Comparison of ENCODE assay signal across 24 cellular contexts in genomic region chr7:68258569-68258968, GRCh38.
A peak's percentile ranks its signal among the peaks of the same experiment; 100 is the strongest.
DNase-seq lines count a peak whose midpoint lies in the region; TF ChIP-seq lines count a peak whose summit lies in the region.
"Had no signal": no experiment of that assay in that cellular context is flagged by ENCODE, and none has a peak within 500 bp of the region (broad histone marks: within the 10 kb centered on the region; RNA-seq: fewer than 3 reads in every experiment).

No MANE protein-coding gene starts in this region.

- no peak for TF ChIP-seq POLR2A in tibial nerve (IDR thresholded peaks at IDR 0.05)

- H3K4me3 ChIP-seq in parathyroid adenoma (ENCODE audit: low read depth, low read length) (no peak overlapping the region), tibial nerve (no peak overlapping the region)
- H3K4me3 ChIP-seq: left ventricle myocardium inferior, upper lobe of left lung had no signal

- H3K4me3 Mint-ChIP-seq in immature natural killer cell: no peak overlapping the region
- H3K4me3 Mint-ChIP-seq: activated CD4-positive, alpha-beta T cell treated with anti-CD3 and anti-CD28 coated beads, Interleukin-2, amount 10 ng/mL, durations not matched to agents 24 days and 14 days; B cell; endodermal cell; natural killer cell treated with Interleukin-12 subunit alpha and Interleukin-12 subunit beta and Interleukin-15 and Interleukin-18, amount 100 ng/mL, for 72 hours; T-helper 1 cell treated with Interleukin-12 subunit alpha and Interleukin-12 subunit beta and Interleukin-4 antibody, amounts not matched to agents 30 μg/mL and 1 μg/mL, for 36 hours had no signal

- DNase-seq in DMS153 (lab: John Stamatoyannopoulos, UW) (peak; percentile 40), DMS153 treated with DMSO at 0.1 percent for 48 hours (lab: John Stamatoyannopoulos, UW; ENCODE audit: unreplicated experiment) (no peak), NCI-H1436 (lab: John Stamatoyannopoulos, UW) (peak; percentile 35), RPMI8226 (peak; percentile 52), immature natural killer cell (no peak), tibial nerve (ENCODE audit: low spot score in 2 of 2) (no peak)
- DNase-seq in stimulated activated CD4-positive, alpha-beta T cell treated with anti-CD3 and anti-CD28 coated beads, Interleukin-2, amount 100 ng/mL, for 48 hours: no peak
- DNase-seq: activated CD4-positive, alpha-beta T cell treated with anti-CD3 and anti-CD28 coated beads, Interleukin-2, amount 10 ng/mL, durations not matched to agents 24 days and 14 days; endodermal cell; left ventricle myocardium inferior; midbrain; NCI-H187; NCI-H526 treated with DMSO at 0.1 percent for 48 hours; OCI-M1; SIG-M5; stimulated activated CD4-positive, alpha-beta T cell treated with anti-CD3 and anti-CD28 coated beads, Interleukin-1b, Interleukin-23, amount 100 ng/mL, for 48 hours; stimulated activated naive CD4-positive, alpha-beta T cell; upper lobe of left lung had no signal

- H3K36me3 ChIP-seq in parathyroid adenoma (ENCODE audit: control insufficient read depth, insufficient read depth, low read length) (no peaks in the 10 kb centered on the region), tibial nerve (no peaks in the 10 kb centered on the region)
- H3K36me3 ChIP-seq: left ventricle myocardium inferior, upper lobe of left lung had no signal

- TF ChIP-seq EP300 in tibial nerve (IDR thresholded peaks at IDR 0.05): no peak

- no peaks in the 10 kb centered on the region for H3K9me3 ChIP-seq in parathyroid adenoma (ENCODE audit: control insufficient read depth, low read length)
- H3K9me3 ChIP-seq in tibial nerve: peaks cover 0 to 15% (median 0%) of the 10 kb centered on the region in 4 donors
- H3K9me3 ChIP-seq: left ventricle myocardium inferior, upper lobe of left lung had no signal

- no peak overlapping the region for H2AFZ ChIP-seq in parathyroid adenoma

- peak overlapping the region; percentile 17 for H3K4me2 ChIP-seq in parathyroid adenoma (ENCODE audit: low read length)

- no peak overlapping the region for H3K27ac ChIP-seq in parathyroid adenoma
- no peak overlapping the region for H3K27ac ChIP-seq in tibial nerve
- H3K27ac ChIP-seq: 22Rv1, left ventricle myocardium inferior, upper lobe of left lung had no signal

- TF ChIP-seq CTCF in parathyroid adenoma (IDR thresholded peaks at IDR 0.05) (no peak), tibial nerve (IDR thresholded peaks at IDR 0.05) (no peak)

- 50 to 59% methylated on average over 8 of the region's 8 CpGs for WGBS in tibial nerve, 2 donors

- no peaks in the 10 kb centered on the region for H3K36me3 Mint-ChIP-seq in immature natural killer cell

- H3K4me1 Mint-ChIP-seq in immature natural killer cell: no peaks in the 10 kb centered on the region
- H3K4me1 Mint-ChIP-seq: activated CD4-positive, alpha-beta T cell treated with anti-CD3 and anti-CD28 coated beads, Interleukin-2, amount 10 ng/mL, durations not matched to agents 24 days and 14 days; B cell had no signal

- no peaks in the 10 kb centered on the region for H3K4me1 ChIP-seq in parathyroid adenoma
- no peaks in the 10 kb centered on the region for H3K4me1 ChIP-seq in tibial nerve
- H3K4me1 ChIP-seq: left ventricle myocardium inferior, upper lobe of left lung had no signal

- H3K9me3 Mint-ChIP-seq in immature natural killer cell: peaks cover 9 to 49% (median 28%) of the 10 kb centered on the region in 6 donors

- H3K79me2 ChIP-seq in parathyroid adenoma: no peaks in the 10 kb centered on the region

- H3K9ac ChIP-seq in parathyroid adenoma: no peak overlapping the region

- H3K27me3 Mint-ChIP-seq in immature natural killer cell (ENCODE audit: low read depth in 3 of 3): peaks cover 1 to 4% (median 1%) of the 10 kb centered on the region in 3 donors
- H3K27me3 Mint-ChIP-seq: activated CD4-positive, alpha-beta T cell treated with anti-CD3 and anti-CD28 coated beads, Interleukin-2, amount 10 ng/mL, durations not matched to agents 24 days and 14 days; B cell; natural killer cell treated with Interleukin-12 subunit alpha and Interleukin-12 subunit beta and Interleukin-15 and Interleukin-18, amount 100 ng/mL, for 72 hours had no signal

- H3K27me3 ChIP-seq in parathyroid adenoma (ENCODE audit: control insufficient read depth, insufficient read depth, low read length) (no peaks in the 10 kb centered on the region), tibial nerve (no peaks in the 10 kb centered on the region)
- H3K27me3 ChIP-seq: upper lobe of left lung had no signal

- H3K27ac Mint-ChIP-seq in immature natural killer cell: no peak overlapping the region
- H3K27ac Mint-ChIP-seq: activated CD4-positive, alpha-beta T cell treated with anti-CD3 and anti-CD28 coated beads, Interleukin-2, amount 10 ng/mL, durations not matched to agents 24 days and 14 days; activated T-helper 2 cell treated with anti-CD3 and anti-CD28 coated beads, Interferon-gamma antibody, Interleukin-2, Interleukin-4, amounts not matched to agents 10 μg/mL and 5 μg/mL and 100 μg/mL, durations not matched to agents 14 hours and 24 hours and 36 hours; B cell; endodermal cell; natural killer cell treated with Interleukin-12 subunit alpha and Interleukin-12 subunit beta and Interleukin-15 and Interleukin-18, amount 100 ng/mL, for 72 hours; T-helper 1 cell treated with Interleukin-12 subunit alpha and Interleukin-12 subunit beta and Interleukin-4 antibody, amounts not matched to agents 30 μg/mL and 1 μg/mL, for 36 hours had no signal

Comparison
In these comparisons a context has a peak if more than half of its experiments do, and no peak if none do; other contexts are left out.
1. DNase-seq: peak in DMS153 (single experiment), NCI-H1436 (single experiment) and RPMI8226 (single experiment); none in DMS153 treated with DMSO at 0.1 percent for 48 hours (single experiment), immature natural killer cell (0 of 3), tibial nerve (0 of 2) and stimulated activated CD4-positive, alpha-beta T cell treated with anti-CD3 and anti-CD28 coated beads, Interleukin-2, amount 100 ng/mL, for 48 hours (0 of 2).